In the genomic region with DNA sequence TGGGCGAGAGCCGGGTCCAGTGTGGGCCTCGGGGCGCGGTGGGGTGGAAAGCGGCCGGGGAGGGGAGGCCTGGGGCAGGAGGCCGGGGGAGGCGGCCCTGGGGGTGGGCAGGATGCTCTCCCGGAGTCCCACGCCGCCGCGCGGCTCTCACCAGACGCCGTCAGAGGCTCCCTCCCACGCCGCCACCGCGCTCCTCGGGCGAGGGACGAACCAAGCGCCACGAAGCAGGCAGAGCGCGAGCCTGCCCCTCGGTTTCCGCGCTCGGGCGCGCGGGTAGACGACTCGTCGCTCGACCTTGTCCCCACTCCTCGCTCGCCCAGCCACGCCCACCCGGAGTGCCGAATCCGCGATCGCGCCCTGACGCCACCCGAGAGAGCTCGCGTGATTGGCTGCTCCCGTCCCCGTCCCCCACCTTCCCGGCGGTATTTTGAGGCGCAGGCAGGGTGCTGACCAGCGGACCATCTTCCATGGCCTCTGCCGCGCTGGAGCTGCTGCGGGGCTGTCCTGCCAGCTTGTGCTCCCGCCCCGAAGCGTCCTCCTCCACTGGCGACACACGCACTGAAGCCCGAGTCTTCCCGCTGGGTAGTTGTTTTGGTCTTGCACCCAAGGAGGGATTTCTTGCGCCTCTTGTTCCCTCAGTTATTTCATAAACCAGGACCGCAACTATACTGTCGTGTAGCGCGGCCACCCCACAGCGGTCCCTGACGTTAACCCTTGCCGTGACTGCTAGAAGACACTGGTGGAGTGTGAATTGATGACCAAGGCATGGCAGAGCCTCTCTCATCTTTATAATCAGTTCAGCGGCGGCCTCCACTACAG, we compare ENCODE assay signal across 1 cellular context.
A peak's percentile ranks its signal among the peaks of the same experiment; 100 is the strongest.
TF ChIP-seq lines count a peak whose summit lies in the region.

A gene with protein sequence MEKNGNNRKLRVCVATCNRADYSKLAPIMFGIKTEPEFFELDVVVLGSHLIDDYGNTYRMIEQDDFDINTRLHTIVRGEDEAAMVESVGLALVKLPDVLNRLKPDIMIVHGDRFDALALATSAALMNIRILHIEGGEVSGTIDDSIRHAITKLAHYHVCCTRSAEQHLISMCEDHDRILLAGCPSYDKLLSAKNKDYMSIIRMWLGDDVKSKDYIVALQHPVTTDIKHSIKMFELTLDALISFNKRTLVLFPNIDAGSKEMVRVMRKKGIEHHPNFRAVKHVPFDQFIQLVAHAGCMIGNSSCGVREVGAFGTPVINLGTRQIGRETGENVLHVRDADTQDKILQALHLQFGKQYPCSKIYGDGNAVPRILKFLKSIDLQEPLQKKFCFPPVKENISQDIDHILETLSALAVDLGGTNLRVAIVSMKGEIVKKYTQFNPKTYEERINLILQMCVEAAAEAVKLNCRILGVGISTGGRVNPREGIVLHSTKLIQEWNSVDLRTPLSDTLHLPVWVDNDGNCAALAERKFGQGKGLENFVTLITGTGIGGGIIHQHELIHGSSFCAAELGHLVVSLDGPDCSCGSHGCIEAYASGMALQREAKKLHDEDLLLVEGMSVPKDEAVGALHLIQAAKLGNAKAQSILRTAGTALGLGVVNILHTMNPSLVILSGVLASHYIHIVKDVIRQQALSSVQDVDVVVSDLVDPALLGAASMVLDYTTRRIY (minus strand): TSS at position 279 of the 819 bp plus-strand sequence. CDS start 9,093 bp downstream, outside the sequence.

TF ChIP-seq in K562, 482 proteins besides CTCF, POLR2A, EP300 and RAD21 (continued from another document and continues in another):
- TF ChIP-seq, protein P1, sequence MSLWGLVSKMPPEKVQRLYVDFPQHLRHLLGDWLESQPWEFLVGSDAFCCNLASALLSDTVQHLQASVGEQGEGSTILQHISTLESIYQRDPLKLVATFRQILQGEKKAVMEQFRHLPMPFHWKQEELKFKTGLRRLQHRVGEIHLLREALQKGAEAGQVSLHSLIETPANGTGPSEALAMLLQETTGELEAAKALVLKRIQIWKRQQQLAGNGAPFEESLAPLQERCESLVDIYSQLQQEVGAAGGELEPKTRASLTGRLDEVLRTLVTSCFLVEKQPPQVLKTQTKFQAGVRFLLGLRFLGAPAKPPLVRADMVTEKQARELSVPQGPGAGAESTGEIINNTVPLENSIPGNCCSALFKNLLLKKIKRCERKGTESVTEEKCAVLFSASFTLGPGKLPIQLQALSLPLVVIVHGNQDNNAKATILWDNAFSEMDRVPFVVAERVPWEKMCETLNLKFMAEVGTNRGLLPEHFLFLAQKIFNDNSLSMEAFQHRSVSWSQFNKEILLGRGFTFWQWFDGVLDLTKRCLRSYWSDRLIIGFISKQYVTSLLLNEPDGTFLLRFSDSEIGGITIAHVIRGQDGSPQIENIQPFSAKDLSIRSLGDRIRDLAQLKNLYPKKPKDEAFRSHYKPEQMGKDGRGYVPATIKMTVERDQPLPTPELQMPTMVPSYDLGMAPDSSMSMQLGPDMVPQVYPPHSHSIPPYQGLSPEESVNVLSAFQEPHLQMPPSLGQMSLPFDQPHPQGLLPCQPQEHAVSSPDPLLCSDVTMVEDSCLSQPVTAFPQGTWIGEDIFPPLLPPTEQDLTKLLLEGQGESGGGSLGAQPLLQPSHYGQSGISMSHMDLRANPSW (CRISPR knock-in tag; IDR thresholded peaks at IDR 0.05) = no peak
- TF ChIP-seq GTF2B (IDR thresholded peaks at IDR 0.05; ENCODE audit: extremely low read depth, insufficient read length) (no peak), SNRNP70 (optimal IDR thresholded peaks at IDR 0.05; ENCODE audit: low read depth, low read length) (no peak), ESRRB (CRISPR knock-in tag; IDR thresholded peaks at IDR 0.05; ENCODE audit: borderline replicate concordance) (no peak), TCFL5 (CRISPR knock-in tag; conservative IDR thresholded peaks at IDR 0.05) (no peak), TRIM28 (IDR thresholded peaks at IDR 0.05) (no peak), XRCC4 (IDR thresholded peaks at IDR 0.05; ENCODE audit: extremely low read depth, insufficient read depth, insufficient read length) (no peak), SMARCB1 (IDR thresholded peaks at IDR 0.05; ENCODE audit: insufficient read length, low read depth) (no peak), ESRRA (IDR thresholded peaks at IDR 0.05; ENCODE audit: borderline replicate concordance, low read depth) (peak; percentile 17; the same call in 1 of the 2 replicates), MAFF (IDR thresholded peaks at IDR 0.05; ENCODE audit: low read length) (no peak), ZNF699 (CRISPR knock-in tag; IDR thresholded peaks at IDR 0.05; ENCODE audit: insufficient replicate concordance) (no peak), NFXL1 (CRISPR knock-in tag; IDR thresholded peaks at IDR 0.05) (no peak), KDM1A (IDR thresholded peaks at IDR 0.05) (no peak), ZBTB7A (IDR thresholded peaks at IDR 0.05; ENCODE audit: borderline replicate concordance, control insufficient read depth, low read depth, low read length) (peak; percentile 57; the same call in 1 of the 2 replicates), MLLT1 (IDR thresholded peaks at IDR 0.05) (peak in 1 of 2 experiments; percentile 100; a peak in 2 of 4 replicates), RBBP5 (IDR thresholded peaks at IDR 0.05; ENCODE audit: borderline replicate concordance, insufficient read depth, low read length, poor library complexity, severe bottlenecking) (peak; percentile 90), DPF2 (IDR thresholded peaks at IDR 0.05) (no peak), SP1 (CRISPR knock-in tag; IDR thresholded peaks at IDR 0.05) (peak; percentile 100), ZFP36 (IDR thresholded peaks at IDR 0.05; ENCODE audit: low read depth, low read length, partially characterized antibody) (no peak), CBX3 (IDR thresholded peaks at IDR 0.05; ENCODE audit: borderline replicate concordance in 1 of 2, low read length in 2 of 2) (peak in 1 of 2 experiments; percentile 12; a peak in 1 of 3 replicates), GMEB1 (CRISPR knock-in tag; IDR thresholded peaks at IDR 0.05) (peak; percentile 79), ZNF766 (CRISPR knock-in tag; conservative IDR thresholded peaks at IDR 0.05) (0 out of 2 replicates have a peak, but pooled peaks have one; percentile 14), YY1 (IDR thresholded peaks at IDR 0.05; ENCODE audit: borderline replicate concordance in 1 of 3, control insufficient read depth in 1 of 3, extremely low read depth in 1 of 3, insufficient read depth in 3 of 3, insufficient read length in 1 of 3, insufficient replicate concordance in 2 of 3, low read depth in 1 of 3, low read length in 2 of 3) (peak; percentile 40 to 84 (median 74)), ZNF174 (CRISPR knock-in tag; IDR thresholded peaks at IDR 0.05) (no peak), NR2C2 (CRISPR knock-in tag; IDR thresholded peaks at IDR 0.05) (0 out of 2 replicates have a peak, but pooled peaks have one; percentile 20), NR2C2 (tag; IDR thresholded peaks at IDR 0.05) (peak; percentile 36; the same call in 1 of the 2 replicates), LCOR (CRISPR knock-in tag; IDR thresholded peaks at IDR 0.05) (no peak; the same call in 1 of the 2 replicates), ZNF668 (CRISPR knock-in tag; IDR thresholded peaks at IDR 0.05) (no peak), MECOM (CRISPR knock-in tag; IDR thresholded peaks at IDR 0.05) (no peak), HNRNPUL1 (IDR thresholded peaks at IDR 0.05; ENCODE audit: low read length) (no peak), ZNF263 (CRISPR knock-in tag; IDR thresholded peaks at IDR 0.05; ENCODE audit: borderline replicate concordance) (peak; percentile 55; the same call in 1 of the 2 replicates), SRF (CRISPR knock-in tag; IDR thresholded peaks at IDR 0.05) (peak in 1 of 2 experiments; percentile 42; a peak in 1 of 4 replicates), ZNF347 (CRISPR knock-in tag; IDR thresholded peaks at IDR 0.05; ENCODE audit: low read depth) (no peak), EHMT2 (IDR thresholded peaks at IDR 0.05) (no peak), PTRF (tag; IDR thresholded peaks at IDR 0.05) (no peak), DIDO1 (tag; IDR thresholded peaks at IDR 0.05; ENCODE audit: low read depth) (peak; percentile 58; the same call in 1 of the 2 replicates), SRSF1 (IDR thresholded peaks at IDR 0.05; ENCODE audit: low read depth, low read length) (no peak), SAFB2 (IDR thresholded peaks at IDR 0.05; ENCODE audit: borderline replicate concordance, low read depth, low read length, severe bottlenecking) (no peak), TAF1 (IDR thresholded peaks at IDR 0.05; ENCODE audit: control insufficient read depth, extremely low read depth, insufficient read depth, low read length, severe bottlenecking) (peak; percentile 71), SIX5 (IDR thresholded peaks at IDR 0.05; ENCODE audit: borderline replicate concordance in 1 of 2, insufficient read depth in 1 of 2, low read depth in 1 of 2, low read length in 2 of 2) (0 out of 4 replicates have a peak, but pooled peaks of 1 of the 2 experiments have one; percentile 9), C11orf30 (IDR thresholded peaks at IDR 0.05; ENCODE audit: low read depth) (peak; percentile 64)
- TF ChIP-seq, protein P2, sequence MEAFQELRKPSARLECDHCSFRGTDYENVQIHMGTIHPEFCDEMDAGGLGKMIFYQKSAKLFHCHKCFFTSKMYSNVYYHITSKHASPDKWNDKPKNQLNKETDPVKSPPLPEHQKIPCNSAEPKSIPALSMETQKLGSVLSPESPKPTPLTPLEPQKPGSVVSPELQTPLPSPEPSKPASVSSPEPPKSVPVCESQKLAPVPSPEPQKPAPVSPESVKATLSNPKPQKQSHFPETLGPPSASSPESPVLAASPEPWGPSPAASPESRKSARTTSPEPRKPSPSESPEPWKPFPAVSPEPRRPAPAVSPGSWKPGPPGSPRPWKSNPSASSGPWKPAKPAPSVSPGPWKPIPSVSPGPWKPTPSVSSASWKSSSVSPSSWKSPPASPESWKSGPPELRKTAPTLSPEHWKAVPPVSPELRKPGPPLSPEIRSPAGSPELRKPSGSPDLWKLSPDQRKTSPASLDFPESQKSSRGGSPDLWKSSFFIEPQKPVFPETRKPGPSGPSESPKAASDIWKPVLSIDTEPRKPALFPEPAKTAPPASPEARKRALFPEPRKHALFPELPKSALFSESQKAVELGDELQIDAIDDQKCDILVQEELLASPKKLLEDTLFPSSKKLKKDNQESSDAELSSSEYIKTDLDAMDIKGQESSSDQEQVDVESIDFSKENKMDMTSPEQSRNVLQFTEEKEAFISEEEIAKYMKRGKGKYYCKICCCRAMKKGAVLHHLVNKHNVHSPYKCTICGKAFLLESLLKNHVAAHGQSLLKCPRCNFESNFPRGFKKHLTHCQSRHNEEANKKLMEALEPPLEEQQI (IDR thresholded peaks at IDR 0.05) = no peak
- TF ChIP-seq, protein P3, sequence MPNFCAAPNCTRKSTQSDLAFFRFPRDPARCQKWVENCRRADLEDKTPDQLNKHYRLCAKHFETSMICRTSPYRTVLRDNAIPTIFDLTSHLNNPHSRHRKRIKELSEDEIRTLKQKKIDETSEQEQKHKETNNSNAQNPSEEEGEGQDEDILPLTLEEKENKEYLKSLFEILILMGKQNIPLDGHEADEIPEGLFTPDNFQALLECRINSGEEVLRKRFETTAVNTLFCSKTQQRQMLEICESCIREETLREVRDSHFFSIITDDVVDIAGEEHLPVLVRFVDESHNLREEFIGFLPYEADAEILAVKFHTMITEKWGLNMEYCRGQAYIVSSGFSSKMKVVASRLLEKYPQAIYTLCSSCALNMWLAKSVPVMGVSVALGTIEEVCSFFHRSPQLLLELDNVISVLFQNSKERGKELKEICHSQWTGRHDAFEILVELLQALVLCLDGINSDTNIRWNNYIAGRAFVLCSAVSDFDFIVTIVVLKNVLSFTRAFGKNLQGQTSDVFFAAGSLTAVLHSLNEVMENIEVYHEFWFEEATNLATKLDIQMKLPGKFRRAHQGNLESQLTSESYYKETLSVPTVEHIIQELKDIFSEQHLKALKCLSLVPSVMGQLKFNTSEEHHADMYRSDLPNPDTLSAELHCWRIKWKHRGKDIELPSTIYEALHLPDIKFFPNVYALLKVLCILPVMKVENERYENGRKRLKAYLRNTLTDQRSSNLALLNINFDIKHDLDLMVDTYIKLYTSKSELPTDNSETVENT (CRISPR knock-in tag; IDR thresholded peaks at IDR 0.05) = peak; percentile 54; the same call in 1 of the 2 replicates
- TF ChIP-seq, protein P4, sequence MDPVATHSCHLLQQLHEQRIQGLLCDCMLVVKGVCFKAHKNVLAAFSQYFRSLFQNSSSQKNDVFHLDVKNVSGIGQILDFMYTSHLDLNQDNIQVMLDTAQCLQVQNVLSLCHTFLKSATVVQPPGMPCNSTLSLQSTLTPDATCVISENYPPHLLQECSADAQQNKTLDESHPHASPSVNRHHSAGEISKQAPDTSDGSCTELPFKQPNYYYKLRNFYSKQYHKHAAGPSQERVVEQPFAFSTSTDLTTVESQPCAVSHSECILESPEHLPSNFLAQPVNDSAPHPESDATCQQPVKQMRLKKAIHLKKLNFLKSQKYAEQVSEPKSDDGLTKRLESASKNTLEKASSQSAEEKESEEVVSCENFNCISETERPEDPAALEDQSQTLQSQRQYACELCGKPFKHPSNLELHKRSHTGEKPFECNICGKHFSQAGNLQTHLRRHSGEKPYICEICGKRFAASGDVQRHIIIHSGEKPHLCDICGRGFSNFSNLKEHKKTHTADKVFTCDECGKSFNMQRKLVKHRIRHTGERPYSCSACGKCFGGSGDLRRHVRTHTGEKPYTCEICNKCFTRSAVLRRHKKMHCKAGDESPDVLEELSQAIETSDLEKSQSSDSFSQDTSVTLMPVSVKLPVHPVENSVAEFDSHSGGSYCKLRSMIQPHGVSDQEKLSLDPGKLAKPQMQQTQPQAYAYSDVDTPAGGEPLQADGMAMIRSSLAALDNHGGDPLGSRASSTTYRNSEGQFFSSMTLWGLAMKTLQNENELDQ (CRISPR knock-in tag; IDR thresholded peaks at IDR 0.05; ENCODE audit: borderline replicate concordance) = no peak
